Comparison of ENCODE assay signal across 11 cellular contexts in genomic region chr4:123659759-123660158, GRCh38.
DNase-seq lines count a peak whose midpoint lies in the region; ATAC-seq and TF ChIP-seq lines count a peak whose summit lies in the region.
"Had no signal": no experiment of that assay in that cellular context is flagged by ENCODE, and none has a peak within 500 bp of the region (broad histone marks: within the 10 kb centered on the region; RNA-seq: fewer than 3 reads in every experiment).

No MANE protein-coding gene starts in this region.

- no peaks in the 10 kb centered on the region for H3K4me1 ChIP-seq in RWPE2 (ENCODE audit: insufficient read depth, poor library complexity, severe bottlenecking)
- H3K4me1 ChIP-seq in uterus: no peaks in the 10 kb centered on the region
- H3K4me1 ChIP-seq: stomach had no signal

- H3K9me3 ChIP-seq in RWPE2 (ENCODE audit: severe bottlenecking): peaks cover 4% of the 10 kb centered on the region
- H3K9me3 ChIP-seq in uterus: no peaks in the 10 kb centered on the region

- peaks cover 11% of the 10 kb centered on the region for H3K9me3 Mint-ChIP-seq in activated naive CD4-positive, alpha-beta T cell treated with anti-CD3 and anti-CD28 coated beads for 36 hours
- H3K9me3 Mint-ChIP-seq in activated CD4-positive, alpha-beta T cell treated with anti-CD3 and anti-CD28 coated beads for 36 hours (ENCODE audit: low read depth): peaks cover 3% of the 10 kb centered on the region

- H3K27me3 Mint-ChIP-seq in activated naive CD4-positive, alpha-beta T cell treated with anti-CD3 and anti-CD28 coated beads for 36 hours (ENCODE audit: low read depth): peaks cover 17% of the 10 kb centered on the region
- H3K27me3 Mint-ChIP-seq in activated CD4-positive, alpha-beta T cell treated with anti-CD3 and anti-CD28 coated beads for 36 hours: peaks cover 14% of the 10 kb centered on the region

- ATAC-seq in GM21447 (IDR thresholded peaks at IDR 0.05; ENCODE audit: unreplicated experiment): peak; percentile 62
- ATAC-seq in RWPE2 (ENCODE audit: low read depth): peak; percentile 49; the same call in 1 of the 3 replicates
- no peak for ATAC-seq in activated CD4-positive, alpha-beta T cell treated with anti-CD3 and anti-CD28 coated beads for 36 hours
- ATAC-seq in GM19467 (IDR thresholded peaks at IDR 0.05; ENCODE audit: unreplicated experiment): no peak
- ATAC-seq: activated naive CD8-positive, alpha-beta T cell treated with anti-CD3 and anti-CD28 coated beads, Interleukin-2, amount 50 U/mL, for 24 hours had no signal

- no peaks in the 10 kb centered on the region for H3K27me3 ChIP-seq in RWPE2 (ENCODE audit: insufficient read depth, poor library complexity, severe bottlenecking)
- H3K27me3 ChIP-seq in uterus: no peaks in the 10 kb centered on the region
- H3K27me3 ChIP-seq: stomach had no signal

- intact Hi-C loops in activated naive CD4-positive, alpha-beta T cell treated with anti-CD3 and anti-CD28 coated beads for 36 hours (cut with micrococcal nuclease): loop anchor here (1.0 to 10.0 kb wide), 4 partner anchors 268 to 1055 kb away; no protein-coding TSS in a partner anchor
- intact Hi-C loops in activated CD4-positive, alpha-beta T cell treated with anti-CD3 and anti-CD28 coated beads for 36 hours (cut with DNase I, micrococcal nuclease): loop anchor here (1.0 to 10.0 kb wide), 6 partner anchors 82 to 555 kb away; partner anchors contain the start of gene SPRY1 (in 2 of the 2)
- intact Hi-C loops in uterus (cut with DNase I; ENCODE audit: low total_unique reads): no loop called here

- POLR2A ChIA-PET in activated CD4-positive, alpha-beta T cell treated with anti-CD3 and anti-CD28 coated beads for 36 hours (lab: Charles Lee): no interaction called here

- H3K27ac Mint-ChIP-seq in activated naive CD4-positive, alpha-beta T cell treated with anti-CD3 and anti-CD28 coated beads for 36 hours: no peak overlapping the region
- H3K27ac Mint-ChIP-seq in activated CD4-positive, alpha-beta T cell treated with anti-CD3 and anti-CD28 coated beads for 36 hours: no peak overlapping the region
- H3K27ac Mint-ChIP-seq: activated naive CD8-positive, alpha-beta T cell treated with anti-CD3 and anti-CD28 coated beads, Interleukin-2, amount 50 U/mL, for 24 hours had no signal

- CTCF ChIA-PET in activated naive CD4-positive, alpha-beta T cell treated with anti-CD3 and anti-CD28 coated beads for 36 hours (lab: Charles Lee): interaction anchor here (0.7 to 1.4 kb wide), 3 partner anchors 260 to 555 kb away, joined by 3 to 5 read pairs (median 5); no protein-coding TSS in a partner anchor
- CTCF ChIA-PET in activated CD4-positive, alpha-beta T cell treated with anti-CD3 and anti-CD28 coated beads for 36 hours (lab: Charles Lee): interaction anchor here (1.2 kb wide), 2 partner anchors 10 to 159 kb away, joined by 3 to 7 read pairs; no protein-coding TSS in a partner anchor

- peaks cover 11% of the 10 kb centered on the region for H3K4me1 Mint-ChIP-seq in activated naive CD4-positive, alpha-beta T cell treated with anti-CD3 and anti-CD28 coated beads for 36 hours (ENCODE audit: low read depth)
- peaks cover 15% of the 10 kb centered on the region for H3K4me1 Mint-ChIP-seq in activated CD4-positive, alpha-beta T cell treated with anti-CD3 and anti-CD28 coated beads for 36 hours

- no peaks in the 10 kb centered on the region for H3K36me3 ChIP-seq in RWPE2 (ENCODE audit: low read depth)
- H3K36me3 ChIP-seq in uterus: no peaks in the 10 kb centered on the region
- H3K36me3 ChIP-seq: stomach had no signal

- no peak for DNase-seq in RWPE2 (ENCODE audit: low spot score)
- DNase-seq in iPS-NIHi11 (ENCODE audit: low spot score): peak; percentile 26
- no peak for DNase-seq in activated naive CD4-positive, alpha-beta T cell treated with anti-CD3 and anti-CD28 coated beads for 36 hours
- DNase-seq in activated CD4-positive, alpha-beta T cell treated with anti-CD3 and anti-CD28 coated beads for 36 hours: no peak
- no peak for DNase-seq in uterus
- DNase-seq: activated naive CD8-positive, alpha-beta T cell treated with anti-CD3 and anti-CD28 coated beads, Interleukin-2, amount 50 U/mL, for 24 hours; NCI-H146; stomach had no signal

- H3K4me3 ChIP-seq in RWPE2 (ENCODE audit: severe bottlenecking): no peak overlapping the region
- H3K4me3 ChIP-seq in uterus: no peak overlapping the region
- H3K4me3 ChIP-seq: stomach had no signal

- H3K4me3 Mint-ChIP-seq in activated naive CD4-positive, alpha-beta T cell treated with anti-CD3 and anti-CD28 coated beads for 36 hours: no peak overlapping the region
- no peak overlapping the region for H3K4me3 Mint-ChIP-seq in activated CD4-positive, alpha-beta T cell treated with anti-CD3 and anti-CD28 coated beads for 36 hours
- H3K4me3 Mint-ChIP-seq: activated naive CD8-positive, alpha-beta T cell treated with anti-CD3 and anti-CD28 coated beads, Interleukin-2, amount 50 U/mL, for 24 hours had no signal

- no peaks in the 10 kb centered on the region for H3K36me3 Mint-ChIP-seq in activated naive CD4-positive, alpha-beta T cell treated with anti-CD3 and anti-CD28 coated beads for 36 hours (ENCODE audit: low read depth)
- H3K36me3 Mint-ChIP-seq in activated CD4-positive, alpha-beta T cell treated with anti-CD3 and anti-CD28 coated beads for 36 hours (ENCODE audit: low read depth): peaks cover 5% of the 10 kb centered on the region

- no peak for TF ChIP-seq POLR2A in uterus (IDR thresholded peaks at IDR 0.05)

- TF ChIP-seq CTCF in C4-2B (conservative IDR thresholded peaks at IDR 0.05): peak; percentile 36
- TF ChIP-seq CTCF in RWPE2 (IDR thresholded peaks at IDR 0.05; ENCODE audit: poor library complexity, severe bottlenecking): peak; percentile 67
- peak in 1 of 4 experiments; percentile 7 for TF ChIP-seq CTCF in uterus (IDR thresholded peaks at IDR 0.05)

- no peak overlapping the region for H3K27ac ChIP-seq in C4-2B
- no peak overlapping the region for H3K27ac ChIP-seq in RWPE2 (ENCODE audit: poor library complexity, severe bottlenecking)
- H3K27ac ChIP-seq in uterus: no peak overlapping the region
- H3K27ac ChIP-seq: stomach had no signal

Comparison
In these comparisons a context has a peak if more than half of its experiments do, and no peak if none do; other contexts are left out.
1. ATAC-seq: peak in GM21447 (single experiment) and RWPE2 (single experiment); none in activated CD4-positive, alpha-beta T cell treated with anti-CD3 and anti-CD28 coated beads for 36 hours (single experiment) and GM19467 (single experiment).